17 cellular contexts compared by ENCODE assay signal in genomic region chr7:18414885-18415284, GRCh38.
"Had no signal": no experiment of that assay in that cellular context is flagged by ENCODE, and none has a peak within 500 bp of the region (broad histone marks: within the 10 kb centered on the region; RNA-seq: fewer than 3 reads in every experiment).

No MANE protein-coding gene starts in this region.

- H3K27me3 Mint-ChIP-seq: activated CD8-positive, alpha-beta memory T cell treated with anti-CD3 and anti-CD28 coated beads, Interleukin-2, amount 10 ng/mL, durations not matched to agents 7 days and 5 days; activated naive CD8-positive, alpha-beta T cell treated with anti-CD3 and anti-CD28 coated beads for 36 hours; activated T-cell treated with anti-CD3 and anti-CD28 coated beads, Interleukin-2, amount 50 U/mL, for 24 hours; stimulated activated naive B cell treated with anti-CD40 and anti-IgM and Interleukin-4, amounts not matched to agents 10 μg/mL and 1 μg/mL and 100 μg/mL, for 72 hours; type B pancreatic cell had no signal

- H3K4me1 ChIP-seq: psoas muscle, spleen, suprapubic skin had no signal

- H3K27me3 ChIP-seq: spleen, suprapubic skin had no signal

- H3K36me3 ChIP-seq: spleen, suprapubic skin had no signal

- H3K9me3 Mint-ChIP-seq: activated naive CD8-positive, alpha-beta T cell treated with anti-CD3 and anti-CD28 coated beads for 36 hours; activated T-cell treated with anti-CD3 and anti-CD28 coated beads, Interleukin-2, amount 50 U/mL, for 24 hours; natural killer cell had no signal

- ATAC-seq: activated CD8-positive, alpha-beta memory T cell treated with anti-CD3 and anti-CD28 coated beads, Interleukin-2, amount 10 ng/mL, durations not matched to agents 7 days and 5 days; esophagus mucosa; mucosa of descending colon; natural killer cell; psoas muscle; sciatic nerve; stimulated activated naive B cell treated with anti-CD40 and anti-IgM and Interleukin-4, amounts not matched to agents 10 μg/mL and 1 μg/mL and 100 μg/mL, for 72 hours had no signal

- H3K4me3 ChIP-seq: mucosa of descending colon, psoas muscle, spleen, suprapubic skin had no signal

- H3K9me3 ChIP-seq: mucosa of descending colon, psoas muscle, spleen, suprapubic skin had no signal

- H3K4me3 Mint-ChIP-seq: activated CD8-positive, alpha-beta memory T cell treated with anti-CD3 and anti-CD28 coated beads, Interleukin-2, amount 10 ng/mL, durations not matched to agents 7 days and 5 days; activated naive CD8-positive, alpha-beta T cell treated with anti-CD3 and anti-CD28 coated beads for 36 hours; activated T-cell treated with anti-CD3 and anti-CD28 coated beads, Interleukin-2, amount 50 U/mL, for 24 hours; natural killer cell; stimulated activated naive B cell treated with anti-CD40 and anti-IgM and Interleukin-4, amounts not matched to agents 10 μg/mL and 1 μg/mL and 100 μg/mL, for 72 hours; type B pancreatic cell had no signal

- H3K4me1 Mint-ChIP-seq: activated CD8-positive, alpha-beta memory T cell treated with anti-CD3 and anti-CD28 coated beads, Interleukin-2, amount 10 ng/mL, durations not matched to agents 7 days and 5 days; activated naive CD8-positive, alpha-beta T cell treated with anti-CD3 and anti-CD28 coated beads for 36 hours had no signal

- H3K27ac ChIP-seq: psoas muscle, spleen, suprapubic skin had no signal

- H3K36me3 Mint-ChIP-seq: activated CD8-positive, alpha-beta memory T cell treated with anti-CD3 and anti-CD28 coated beads, Interleukin-2, amount 10 ng/mL, durations not matched to agents 7 days and 5 days; activated naive CD8-positive, alpha-beta T cell treated with anti-CD3 and anti-CD28 coated beads for 36 hours; natural killer cell; type B pancreatic cell had no signal

- DNase-seq: activated CD4-positive, alpha-beta T cell treated with anti-CD3 and anti-CD28 coated beads, Interleukin-2, amount 50 U/mL, for 48 hours; activated CD4-positive, CD25-positive, alpha-beta regulatory T cell treated with anti-CD3 and anti-CD28 coated beads, Interleukin-2, amount 50 U/mL, for 72 hours; activated CD8-positive, alpha-beta memory T cell treated with anti-CD3 and anti-CD28 coated beads, Interleukin-2, amount 10 ng/mL, durations not matched to agents 7 days and 5 days; activated gamma-delta T cell; activated naive CD8-positive, alpha-beta T cell treated with anti-CD3 and anti-CD28 coated beads for 36 hours; activated T-cell treated with anti-CD3 and anti-CD28 coated beads, Interleukin-2, amount 50 U/mL, for 24 hours; hypothalamus; mucosa of descending colon; natural killer cell; psoas muscle; spleen; stimulated activated CD4-positive, alpha-beta T cell treated with anti-CD3 and anti-CD28 coated beads, Interleukin-1b, Interleukin-23, amount 100 ng/mL, for 48 hours; stimulated activated naive B cell treated with anti-CD40 and anti-IgM and Interleukin-4, amounts not matched to agents 10 μg/mL and 1 μg/mL and 100 μg/mL, for 72 hours had no signal

- H3K27ac Mint-ChIP-seq: activated CD8-positive, alpha-beta memory T cell treated with anti-CD3 and anti-CD28 coated beads, Interleukin-2, amount 10 ng/mL, durations not matched to agents 7 days and 5 days; activated naive CD8-positive, alpha-beta T cell treated with anti-CD3 and anti-CD28 coated beads for 36 hours; activated T-cell treated with anti-CD3 and anti-CD28 coated beads, Interleukin-2, amount 50 U/mL, for 24 hours; natural killer cell; stimulated activated naive B cell treated with anti-CD40 and anti-IgM and Interleukin-4, amounts not matched to agents 10 μg/mL and 1 μg/mL and 100 μg/mL, for 72 hours; type B pancreatic cell had no signal
